ENCODE assay signal across 1 cellular context in the genomic region with DNA sequence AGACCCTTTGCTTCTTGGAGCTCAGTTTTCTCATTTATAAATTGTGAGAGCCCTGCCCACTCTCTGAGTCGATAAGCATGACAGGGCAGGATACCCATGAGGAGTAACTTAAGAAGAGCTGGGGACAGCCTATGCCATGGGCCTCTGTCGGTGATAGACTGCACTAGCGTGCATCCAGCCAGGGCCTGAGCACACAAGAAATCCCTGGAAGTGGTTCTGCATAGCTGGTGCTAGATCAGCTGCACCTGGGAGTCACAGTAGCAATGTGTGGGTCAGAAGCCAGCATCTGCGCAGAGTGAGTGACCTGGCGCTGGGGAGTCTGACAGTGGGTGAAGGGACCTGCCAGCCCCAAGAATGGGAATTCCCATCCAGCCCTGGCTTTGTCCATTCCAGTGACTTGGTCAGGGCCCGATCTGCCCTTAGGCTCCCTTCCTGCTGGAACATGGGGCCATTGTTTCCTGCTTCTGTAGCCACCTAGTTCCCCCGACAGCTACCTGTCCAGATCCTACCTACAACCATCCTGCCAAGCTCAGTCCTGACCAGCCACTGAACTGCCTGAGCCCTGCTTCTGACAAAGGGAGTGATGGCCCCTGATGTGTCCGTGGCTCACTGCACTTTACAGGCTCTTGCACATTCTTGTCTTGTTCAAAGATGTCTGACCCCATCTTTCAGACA.
TF ChIP-seq lines count a peak whose summit lies in the region.

No MANE protein-coding gene starts in this region.

TF ChIP-seq in WTC11, 78 proteins besides CTCF, POLR2A, EP300 and RAD21 (continued from another document):
- TF ChIP-seq MXD4 (CRISPR knock-in tag; IDR thresholded peaks at IDR 0.05; ENCODE audit: borderline replicate concordance): no peak
- no peak for TF ChIP-seq TP53 (CRISPR knock-in tag; IDR thresholded peaks at IDR 0.05)
- TF ChIP-seq GTF2I (CRISPR knock-in tag; conservative IDR thresholded peaks at IDR 0.05): no peak
- TF ChIP-seq ZNF317 (CRISPR knock-in tag; IDR thresholded peaks at IDR 0.05; ENCODE audit: borderline replicate concordance, low read depth): no peak
- TF ChIP-seq, protein P1, sequence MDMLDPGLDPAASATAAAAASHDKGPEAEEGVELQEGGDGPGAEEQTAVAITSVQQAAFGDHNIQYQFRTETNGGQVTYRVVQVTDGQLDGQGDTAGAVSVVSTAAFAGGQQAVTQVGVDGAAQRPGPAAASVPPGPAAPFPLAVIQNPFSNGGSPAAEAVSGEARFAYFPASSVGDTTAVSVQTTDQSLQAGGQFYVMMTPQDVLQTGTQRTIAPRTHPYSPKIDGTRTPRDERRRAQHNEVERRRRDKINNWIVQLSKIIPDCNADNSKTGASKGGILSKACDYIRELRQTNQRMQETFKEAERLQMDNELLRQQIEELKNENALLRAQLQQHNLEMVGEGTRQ (CRISPR knock-in tag; IDR thresholded peaks at IDR 0.05): no peak
- TF ChIP-seq, protein P2, sequence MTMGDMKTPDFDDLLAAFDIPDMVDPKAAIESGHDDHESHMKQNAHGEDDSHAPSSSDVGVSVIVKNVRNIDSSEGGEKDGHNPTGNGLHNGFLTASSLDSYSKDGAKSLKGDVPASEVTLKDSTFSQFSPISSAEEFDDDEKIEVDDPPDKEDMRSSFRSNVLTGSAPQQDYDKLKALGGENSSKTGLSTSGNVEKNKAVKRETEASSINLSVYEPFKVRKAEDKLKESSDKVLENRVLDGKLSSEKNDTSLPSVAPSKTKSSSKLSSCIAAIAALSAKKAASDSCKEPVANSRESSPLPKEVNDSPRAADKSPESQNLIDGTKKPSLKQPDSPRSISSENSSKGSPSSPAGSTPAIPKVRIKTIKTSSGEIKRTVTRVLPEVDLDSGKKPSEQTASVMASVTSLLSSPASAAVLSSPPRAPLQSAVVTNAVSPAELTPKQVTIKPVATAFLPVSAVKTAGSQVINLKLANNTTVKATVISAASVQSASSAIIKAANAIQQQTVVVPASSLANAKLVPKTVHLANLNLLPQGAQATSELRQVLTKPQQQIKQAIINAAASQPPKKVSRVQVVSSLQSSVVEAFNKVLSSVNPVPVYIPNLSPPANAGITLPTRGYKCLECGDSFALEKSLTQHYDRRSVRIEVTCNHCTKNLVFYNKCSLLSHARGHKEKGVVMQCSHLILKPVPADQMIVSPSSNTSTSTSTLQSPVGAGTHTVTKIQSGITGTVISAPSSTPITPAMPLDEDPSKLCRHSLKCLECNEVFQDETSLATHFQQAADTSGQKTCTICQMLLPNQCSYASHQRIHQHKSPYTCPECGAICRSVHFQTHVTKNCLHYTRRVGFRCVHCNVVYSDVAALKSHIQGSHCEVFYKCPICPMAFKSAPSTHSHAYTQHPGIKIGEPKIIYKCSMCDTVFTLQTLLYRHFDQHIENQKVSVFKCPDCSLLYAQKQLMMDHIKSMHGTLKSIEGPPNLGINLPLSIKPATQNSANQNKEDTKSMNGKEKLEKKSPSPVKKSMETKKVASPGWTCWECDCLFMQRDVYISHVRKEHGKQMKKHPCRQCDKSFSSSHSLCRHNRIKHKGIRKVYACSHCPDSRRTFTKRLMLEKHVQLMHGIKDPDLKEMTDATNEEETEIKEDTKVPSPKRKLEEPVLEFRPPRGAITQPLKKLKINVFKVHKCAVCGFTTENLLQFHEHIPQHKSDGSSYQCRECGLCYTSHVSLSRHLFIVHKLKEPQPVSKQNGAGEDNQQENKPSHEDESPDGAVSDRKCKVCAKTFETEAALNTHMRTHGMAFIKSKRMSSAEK (CRISPR knock-in tag; IDR thresholded peaks at IDR 0.05; ENCODE audit: borderline replicate concordance): no peak
- TF ChIP-seq CREB1 (CRISPR knock-in tag; IDR thresholded peaks at IDR 0.05): no peak
- TF ChIP-seq, protein P3, sequence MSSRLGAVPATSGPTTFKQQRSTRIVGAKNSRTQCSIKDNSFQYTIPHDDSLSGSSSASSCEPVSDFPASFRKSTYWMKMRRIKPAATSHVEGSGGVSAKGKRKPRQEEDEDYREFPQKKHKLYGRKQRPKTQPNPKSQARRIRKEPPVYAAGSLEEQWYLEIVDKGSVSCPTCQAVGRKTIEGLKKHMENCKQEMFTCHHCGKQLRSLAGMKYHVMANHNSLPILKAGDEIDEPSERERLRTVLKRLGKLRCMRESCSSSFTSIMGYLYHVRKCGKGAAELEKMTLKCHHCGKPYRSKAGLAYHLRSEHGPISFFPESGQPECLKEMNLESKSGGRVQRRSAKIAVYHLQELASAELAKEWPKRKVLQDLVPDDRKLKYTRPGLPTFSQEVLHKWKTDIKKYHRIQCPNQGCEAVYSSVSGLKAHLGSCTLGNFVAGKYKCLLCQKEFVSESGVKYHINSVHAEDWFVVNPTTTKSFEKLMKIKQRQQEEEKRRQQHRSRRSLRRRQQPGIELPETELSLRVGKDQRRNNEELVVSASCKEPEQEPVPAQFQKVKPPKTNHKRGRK (CRISPR knock-in tag; IDR thresholded peaks at IDR 0.05; ENCODE audit: borderline replicate concordance): no peak
- TF ChIP-seq, protein P4, sequence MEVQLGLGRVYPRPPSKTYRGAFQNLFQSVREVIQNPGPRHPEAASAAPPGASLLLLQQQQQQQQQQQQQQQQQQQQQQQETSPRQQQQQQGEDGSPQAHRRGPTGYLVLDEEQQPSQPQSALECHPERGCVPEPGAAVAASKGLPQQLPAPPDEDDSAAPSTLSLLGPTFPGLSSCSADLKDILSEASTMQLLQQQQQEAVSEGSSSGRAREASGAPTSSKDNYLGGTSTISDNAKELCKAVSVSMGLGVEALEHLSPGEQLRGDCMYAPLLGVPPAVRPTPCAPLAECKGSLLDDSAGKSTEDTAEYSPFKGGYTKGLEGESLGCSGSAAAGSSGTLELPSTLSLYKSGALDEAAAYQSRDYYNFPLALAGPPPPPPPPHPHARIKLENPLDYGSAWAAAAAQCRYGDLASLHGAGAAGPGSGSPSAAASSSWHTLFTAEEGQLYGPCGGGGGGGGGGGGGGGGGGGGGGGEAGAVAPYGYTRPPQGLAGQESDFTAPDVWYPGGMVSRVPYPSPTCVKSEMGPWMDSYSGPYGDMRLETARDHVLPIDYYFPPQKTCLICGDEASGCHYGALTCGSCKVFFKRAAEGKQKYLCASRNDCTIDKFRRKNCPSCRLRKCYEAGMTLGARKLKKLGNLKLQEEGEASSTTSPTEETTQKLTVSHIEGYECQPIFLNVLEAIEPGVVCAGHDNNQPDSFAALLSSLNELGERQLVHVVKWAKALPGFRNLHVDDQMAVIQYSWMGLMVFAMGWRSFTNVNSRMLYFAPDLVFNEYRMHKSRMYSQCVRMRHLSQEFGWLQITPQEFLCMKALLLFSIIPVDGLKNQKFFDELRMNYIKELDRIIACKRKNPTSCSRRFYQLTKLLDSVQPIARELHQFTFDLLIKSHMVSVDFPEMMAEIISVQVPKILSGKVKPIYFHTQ (CRISPR knock-in tag; IDR thresholded peaks at IDR 0.05): no peak
- TF ChIP-seq, protein P5, sequence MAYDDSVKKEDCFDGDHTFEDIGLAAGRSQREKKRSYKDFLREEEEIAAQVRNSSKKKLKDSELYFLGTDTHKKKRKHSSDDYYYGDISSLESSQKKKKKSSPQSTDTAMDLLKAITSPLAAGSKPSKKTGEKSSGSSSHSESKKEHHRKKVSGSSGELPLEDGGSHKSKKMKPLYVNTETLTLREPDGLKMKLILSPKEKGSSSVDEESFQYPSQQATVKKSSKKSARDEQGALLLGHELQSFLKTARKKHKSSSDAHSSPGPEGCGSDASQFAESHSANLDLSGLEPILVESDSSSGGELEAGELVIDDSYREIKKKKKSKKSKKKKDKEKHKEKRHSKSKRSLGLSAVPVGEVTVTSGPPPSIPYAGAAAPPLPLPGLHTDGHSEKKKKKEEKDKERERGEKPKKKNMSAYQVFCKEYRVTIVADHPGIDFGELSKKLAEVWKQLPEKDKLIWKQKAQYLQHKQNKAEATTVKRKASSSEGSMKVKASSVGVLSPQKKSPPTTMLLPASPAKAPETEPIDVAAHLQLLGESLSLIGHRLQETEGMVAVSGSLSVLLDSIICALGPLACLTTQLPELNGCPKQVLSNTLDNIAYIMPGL (CRISPR knock-in tag; IDR thresholded peaks at IDR 0.05): no peak
